Comparison of ENCODE assay signal across 13 cellular contexts in genomic region chr2:7773974-7774365, GRCh38.
DNase-seq lines count a peak whose midpoint lies in the region; ATAC-seq lines count a peak whose summit lies in the region.
"Had no signal": no experiment of that assay in that cellular context is flagged by ENCODE, and none has a peak within 500 bp of the region (broad histone marks: within the 10 kb centered on the region; RNA-seq: fewer than 3 reads in every experiment).

No MANE protein-coding gene starts in this region.

- H3K9me3 Mint-ChIP-seq in activated naive CD4-positive, alpha-beta T cell treated with anti-CD3 and anti-CD28 coated beads, Interleukin-2, amount 50 U/mL, for 72 hours = peaks cover 0 to 6% of the 10 kb centered on the region in 2 donors
- peaks cover 2% of the 10 kb centered on the region for H3K9me3 Mint-ChIP-seq in activated naive CD4-positive, alpha-beta T cell treated with anti-CD3 and anti-CD28 coated beads, Interleukin-2, amount 10 ng/mL, durations not matched to agents 7 days and 5 days
- H3K9me3 Mint-ChIP-seq in activated naive CD8-positive, alpha-beta T cell treated with anti-CD3 and anti-CD28 coated beads, Interleukin-2, amount 50 U/mL, for 24 hours = peaks cover 5% of the 10 kb centered on the region
- H3K9me3 Mint-ChIP-seq: mesothelial cell of epicardium had no signal

- CTCF ChIA-PET in activated naive CD4-positive, alpha-beta T cell treated with anti-CD3 and anti-CD28 coated beads, Interleukin-2, amount 10 ng/mL, durations not matched to agents 7 days and 5 days (lab: Charles Lee) = interaction anchor here (0.8 kb wide), 1 partner anchor 14 kb away, joined by 3 read pairs; no protein-coding TSS in a partner anchor

- peaks cover 7 to 10% of the 10 kb centered on the region in 2 donors for H3K36me3 Mint-ChIP-seq in activated naive CD4-positive, alpha-beta T cell treated with anti-CD3 and anti-CD28 coated beads, Interleukin-2, amount 50 U/mL, for 72 hours
- H3K36me3 Mint-ChIP-seq in activated naive CD4-positive, alpha-beta T cell treated with anti-CD3 and anti-CD28 coated beads, Interleukin-2, amount 10 ng/mL, durations not matched to agents 7 days and 5 days = no peaks in the 10 kb centered on the region
- peaks cover 3% of the 10 kb centered on the region for H3K36me3 Mint-ChIP-seq in activated naive CD8-positive, alpha-beta T cell treated with anti-CD3 and anti-CD28 coated beads, Interleukin-2, amount 50 U/mL, for 24 hours (ENCODE audit: low read depth)
- H3K36me3 Mint-ChIP-seq: mesothelial cell of epicardium had no signal

- no peak overlapping the region for H3K4me3 Mint-ChIP-seq in activated naive CD4-positive, alpha-beta T cell treated with anti-CD3 and anti-CD28 coated beads, Interleukin-2, amount 10 ng/mL, durations not matched to agents 7 days and 5 days
- no peak overlapping the region for H3K4me3 Mint-ChIP-seq in activated naive CD8-positive, alpha-beta T cell treated with anti-CD3 and anti-CD28 coated beads, Interleukin-2, amount 50 U/mL, for 24 hours
- H3K4me3 Mint-ChIP-seq: mesothelial cell of epicardium had no signal

- H3K27me3 Mint-ChIP-seq in activated naive CD4-positive, alpha-beta T cell treated with anti-CD3 and anti-CD28 coated beads, Interleukin-2, amount 10 ng/mL, durations not matched to agents 7 days and 5 days = no peaks in the 10 kb centered on the region
- H3K27me3 Mint-ChIP-seq in activated naive CD8-positive, alpha-beta T cell treated with anti-CD3 and anti-CD28 coated beads, Interleukin-2, amount 50 U/mL, for 24 hours = no peaks in the 10 kb centered on the region

- DNase-seq in activated naive CD4-positive, alpha-beta T cell treated with anti-CD3 and anti-CD28 coated beads, Interleukin-2, amount 50 U/mL, for 72 hours (ENCODE audit: low spot score in 2 of 2) = no peak
- DNase-seq in activated naive CD4-positive, alpha-beta T cell treated with anti-CD3 and anti-CD28 coated beads, Interleukin-2, amount 10 ng/mL, durations not matched to agents 7 days and 5 days = no peak
- DNase-seq in activated naive CD8-positive, alpha-beta T cell treated with anti-CD3 and anti-CD28 coated beads, Interleukin-2, amount 50 U/mL, for 24 hours = no peak
- DNase-seq in HK-2 (ENCODE audit: unreplicated experiment) (no peak), cerebellum (ENCODE audit: low spot score) (no peak), GOT3 (lab: John Stamatoyannopoulos, UW) (no peak)
- DNase-seq: head of caudate nucleus, kidney, NCI-H1048, NCI-H2227 treated with DMSO at 0.1 percent for 48 hours had no signal

- peak overlapping the region; percentile 76 to 83 for H3K27ac Mint-ChIP-seq in activated naive CD4-positive, alpha-beta T cell treated with anti-CD3 and anti-CD28 coated beads, Interleukin-2, amount 50 U/mL, for 72 hours
- no peak overlapping the region for H3K27ac Mint-ChIP-seq in activated naive CD4-positive, alpha-beta T cell treated with anti-CD3 and anti-CD28 coated beads, Interleukin-2, amount 10 ng/mL, durations not matched to agents 7 days and 5 days
- peak overlapping the region; percentile 59 for H3K27ac Mint-ChIP-seq in activated naive CD8-positive, alpha-beta T cell treated with anti-CD3 and anti-CD28 coated beads, Interleukin-2, amount 50 U/mL, for 24 hours

- H3K4me1 Mint-ChIP-seq in activated naive CD4-positive, alpha-beta T cell treated with anti-CD3 and anti-CD28 coated beads, Interleukin-2, amount 10 ng/mL, durations not matched to agents 7 days and 5 days = peaks cover 20% of the 10 kb centered on the region
- peaks cover 27% of the 10 kb centered on the region for H3K4me1 Mint-ChIP-seq in activated naive CD8-positive, alpha-beta T cell treated with anti-CD3 and anti-CD28 coated beads, Interleukin-2, amount 50 U/mL, for 24 hours

- ATAC-seq in activated naive CD4-positive, alpha-beta T cell treated with anti-CD3 and anti-CD28 coated beads, Interleukin-2, amount 50 U/mL, for 72 hours = peak; percentile 4 to 6
- peak; percentile 8 for ATAC-seq in HG03064 (IDR thresholded peaks at IDR 0.05; ENCODE audit: low read depth, unreplicated experiment)
- no peak for ATAC-seq in activated naive CD8-positive, alpha-beta T cell treated with anti-CD3 and anti-CD28 coated beads, Interleukin-2, amount 50 U/mL, for 24 hours
- ATAC-seq in GM18909 (IDR thresholded peaks at IDR 0.05; ENCODE audit: poor library complexity, unreplicated experiment) = no peak

Comparison
In these comparisons a context has a peak if more than half of its experiments do, and no peak if none do; other contexts are left out.
1. ATAC-seq: peak in activated naive CD4-positive, alpha-beta T cell treated with anti-CD3 and anti-CD28 coated beads, Interleukin-2, amount 50 U/mL, for 72 hours (2 of 2) and HG03064 (single experiment); none in activated naive CD8-positive, alpha-beta T cell treated with anti-CD3 and anti-CD28 coated beads, Interleukin-2, amount 50 U/mL, for 24 hours (single experiment) and GM18909 (single experiment).